Comparison of ENCODE assay signal across 10 cellular contexts in genomic region chr9:70402213-70402612, GRCh38.
"Had no signal": no experiment of that assay in that cellular context is flagged by ENCODE, and none has a peak within 500 bp of the region (broad histone marks: within the 10 kb centered on the region; RNA-seq: fewer than 3 reads in every experiment).

No MANE protein-coding gene starts in this region.

- DNase-seq: activated CD4-positive, alpha-beta T cell treated with anti-CD3 and anti-CD28 coated beads, Interleukin-2, amount 50 U/mL, for 1 hour; activated T-cell treated with anti-CD3 and anti-CD28 coated beads, Interleukin-2, amount 50 U/mL, for 72 hours; central memory CD4-positive, alpha-beta T cell; effector CD4-positive, alpha-beta T cell; kidney; T-helper 2 cell had no signal

- H3K4me3 Mint-ChIP-seq: activated T-cell treated with anti-CD3 and anti-CD28 coated beads, Interleukin-2, amount 50 U/mL, for 72 hours; mesothelial cell of epicardium; stimulated activated effector memory CD8-positive, alpha-beta T cell treated with anti-CD3 and anti-CD28 coated beads, Interleukin-12 subunit alpha, Interleukin-12 subunit beta, amount 100 ng/mL, for 72 hours had no signal

- H3K4me3 ChIP-seq: smooth muscle cell had no signal

- H3K27ac Mint-ChIP-seq: activated T-cell treated with anti-CD3 and anti-CD28 coated beads, Interleukin-2, amount 50 U/mL, for 72 hours; mesothelial cell of epicardium; stimulated activated effector memory CD8-positive, alpha-beta T cell treated with anti-CD3 and anti-CD28 coated beads, Interleukin-12 subunit alpha, Interleukin-12 subunit beta, amount 100 ng/mL, for 72 hours had no signal

- H3K27ac ChIP-seq: epithelial cell of prostate had no signal

- ATAC-seq: activated T-cell treated with anti-CD3 and anti-CD28 coated beads, Interleukin-2, amount 50 U/mL, for 72 hours; stimulated activated effector memory CD8-positive, alpha-beta T cell treated with anti-CD3 and anti-CD28 coated beads, Interleukin-12 subunit alpha, Interleukin-12 subunit beta, amount 100 ng/mL, for 72 hours had no signal

- H3K36me3 Mint-ChIP-seq: mesothelial cell of epicardium; stimulated activated effector memory CD8-positive, alpha-beta T cell treated with anti-CD3 and anti-CD28 coated beads, Interleukin-12 subunit alpha, Interleukin-12 subunit beta, amount 100 ng/mL, for 72 hours had no signal

- H3K9me3 Mint-ChIP-seq: activated T-cell treated with anti-CD3 and anti-CD28 coated beads, Interleukin-2, amount 50 U/mL, for 72 hours; mesothelial cell of epicardium; stimulated activated effector memory CD8-positive, alpha-beta T cell treated with anti-CD3 and anti-CD28 coated beads, Interleukin-12 subunit alpha, Interleukin-12 subunit beta, amount 100 ng/mL, for 72 hours had no signal
